ENCODE assay signal across 17 cellular contexts in the genomic region with DNA sequence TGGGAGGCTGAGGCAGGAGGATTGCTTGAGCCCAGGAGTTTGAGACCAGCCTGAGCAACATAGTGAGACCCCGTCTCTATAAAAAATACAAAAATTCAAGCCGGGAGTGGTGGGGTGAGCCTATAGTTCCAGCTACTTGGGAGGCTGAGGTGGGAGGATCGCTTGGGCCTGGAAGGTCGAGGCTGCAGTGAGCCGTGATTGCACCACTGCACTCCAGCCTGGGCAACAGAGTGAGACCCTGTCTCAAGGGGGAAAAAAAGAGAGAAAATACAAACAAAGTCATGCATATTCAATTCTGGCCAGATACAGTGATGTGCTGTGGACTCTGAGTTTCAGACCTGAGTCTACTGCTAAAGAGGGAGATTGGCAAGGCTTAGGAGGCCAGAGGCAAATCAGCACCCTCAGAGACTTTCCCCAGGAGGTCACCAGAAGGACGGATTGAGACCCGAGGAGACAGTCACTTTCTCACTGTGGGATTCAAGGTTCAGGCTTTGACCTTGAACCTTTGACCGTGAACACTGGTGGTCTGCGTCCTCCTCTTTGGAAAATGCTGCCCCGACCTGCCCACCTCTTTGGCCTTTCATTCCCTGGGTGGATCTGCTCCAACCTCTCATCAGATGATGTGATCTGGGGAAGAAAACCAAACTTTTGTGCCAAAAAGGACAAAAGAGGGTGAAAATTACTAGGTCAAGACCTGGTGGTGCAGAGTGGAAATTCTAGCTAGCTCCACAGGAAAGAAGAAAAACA. TPM values are rescaled to one million over a fixed set of nuclear protein-coding genes. Genes with fewer than 3 reads are reported as not detected.
DNase-seq lines count a peak whose midpoint lies in the region; ATAC-seq and TF ChIP-seq lines count a peak whose summit lies in the region.
"Had no signal": no experiment of that assay in that cellular context is flagged by ENCODE, and none has a peak within 500 bp of the region (broad histone marks: within the 10 kb centered on the region; RNA-seq: fewer than 3 reads in every experiment).

No MANE protein-coding gene starts in this region.

- H3K27me3 ChIP-seq in HCT116 (ENCODE audit: insufficient read depth, low read length) (no peaks in the 10 kb centered on the region), right cardiac atrium (ENCODE audit: control insufficient read depth, insufficient read depth) (no peaks in the 10 kb centered on the region), skeletal muscle satellite cell (ENCODE audit: control insufficient read depth, insufficient read depth, low read length) (no peaks in the 10 kb centered on the region)
- H3K27me3 ChIP-seq: BE2C, left lung, neutrophil had no signal

- no peak for TF ChIP-seq RAD21 in HCT116 (IDR thresholded peaks at IDR 0.05; ENCODE audit: low read depth)

- H3K36me3 Mint-ChIP-seq in WTC11 (no peaks in the 10 kb centered on the region), glutamatergic neuron (ENCODE audit: unreplicated experiment) (no peaks in the 10 kb centered on the region)

- TF ChIP-seq CTCF in HCT116 (IDR thresholded peaks at IDR 0.05 in 2 of 3, conservative IDR thresholded peaks at IDR 0.05 in 1 of 3; ENCODE audit: borderline replicate concordance in 1 of 3, insufficient read depth in 1 of 3, low read depth in 2 of 3, low read length in 2 of 3) (no peak), WTC11 (IDR thresholded peaks at IDR 0.05) (no peak), glutamatergic neuron (IDR thresholded peaks at IDR 0.05; ENCODE audit: partially characterized antibody, unreplicated experiment) (no peak), mucosa of descending colon (IDR thresholded peaks at IDR 0.05) (no peak)

- POLR2A ChIA-PET in HCT116 (lab: Charles Lee) (no interaction called here), WTC11 (lab: Charles Lee) (no interaction called here)

- TF ChIP-seq POLR2A in HCT116 (IDR thresholded peaks at IDR 0.05; ENCODE audit: borderline replicate concordance, extremely low read depth, insufficient read depth, insufficient read length): no peak

- H3K9me2 ChIP-seq in HCT116 (ENCODE audit: insufficient read depth): no peaks in the 10 kb centered on the region

- CTCF ChIA-PET in HCT116 (lab: Charles Lee) (no interaction called here), WTC11 (lab: Charles Lee) (no interaction called here)

- ATAC-seq in HCT116: no peak
- ATAC-seq in WTC11: no peak
- no peak for ATAC-seq in right cardiac atrium
- ATAC-seq in mucosa of descending colon: no peak
- ATAC-seq: activated CD4-positive, alpha-beta T cell treated with anti-CD3 and anti-CD28 coated beads for 36 hours; left lung; T-helper 17 cell had no signal

- no peaks in the 10 kb centered on the region for H3K27me3 Mint-ChIP-seq in WTC11 (ENCODE audit: low read depth)
- H3K27me3 Mint-ChIP-seq in glutamatergic neuron (ENCODE audit: unreplicated experiment): no peaks in the 10 kb centered on the region
- H3K27me3 Mint-ChIP-seq: activated CD4-positive, alpha-beta T cell treated with anti-CD3 and anti-CD28 coated beads for 36 hours had no signal

- no peak overlapping the region for H3K4me3 ChIP-seq in HCT116 (replicated peaks in 1 of 2; ENCODE audit: low read depth in 1 of 2, low read length in 2 of 2)
- no peak overlapping the region for H3K4me3 ChIP-seq in right cardiac atrium (ENCODE audit: low read length)
- H3K4me3 ChIP-seq in skeletal muscle satellite cell (ENCODE audit: low read length): no peak overlapping the region
- H3K4me3 ChIP-seq in mucosa of descending colon: no peak overlapping the region
- H3K4me3 ChIP-seq: left lung, skin epidermis had no signal

- no peaks in the 10 kb centered on the region for H4K20me1 ChIP-seq in HCT116 (ENCODE audit: insufficient read depth)

- H3K9ac ChIP-seq in HCT116 (ENCODE audit: low read length) (no peak overlapping the region), skeletal muscle satellite cell (ENCODE audit: low read depth, low read length) (no peak overlapping the region)

- H3K4me1 Mint-ChIP-seq in WTC11 (peaks cover 5% of the 10 kb centered on the region), glutamatergic neuron (ENCODE audit: low read depth, unreplicated experiment) (peaks cover 5% of the 10 kb centered on the region)

- WGBS in right cardiac atrium: 83% methylated on average over 10 of the region's 10 CpGs

- DNase-seq in HCT116 (ENCODE audit: low read depth, low spot score) (no peak), WTC11 (ENCODE audit: low spot score) (peak; percentile 3), right cardiac atrium (no peak), AML-193 (lab: John Stamatoyannopoulos, UW) (no peak), NCI-H2227 (lab: John Stamatoyannopoulos, UW; ENCODE audit: unreplicated experiment) (no peak), glutamatergic neuron (no peak), mucosa of descending colon (no peak)
- DNase-seq: activated CD4-positive, alpha-beta T cell treated with anti-CD3 and anti-CD28 coated beads for 36 hours; BE2C; erythroblast; NCI-H1930; NCI-H524 treated with DMSO at 0.1 percent for 48 hours; T-helper 17 cell had no signal

- H2AFZ ChIP-seq in HCT116 (ENCODE audit: low read depth, low read length, poor library complexity, severe bottlenecking): no peak overlapping the region

- H3K4me1 ChIP-seq in HCT116 (ENCODE audit: control insufficient read depth in 1 of 2, insufficient read depth in 2 of 2, low read length in 2 of 2): peaks cover 17 to 19% of the 10 kb centered on the region in 2 experiments
- H3K4me1 ChIP-seq in right cardiac atrium (ENCODE audit: control insufficient read depth, insufficient read depth, low read length): peaks cover 11% of the 10 kb centered on the region
- peaks cover 19% of the 10 kb centered on the region for H3K4me1 ChIP-seq in skeletal muscle satellite cell (ENCODE audit: control insufficient read depth, insufficient read depth, low read length)
- no peaks in the 10 kb centered on the region for H3K4me1 ChIP-seq in mucosa of descending colon (ENCODE audit: low read depth)

- H3K4me3 Mint-ChIP-seq in WTC11 (no peak overlapping the region), glutamatergic neuron (ENCODE audit: unreplicated experiment) (no peak overlapping the region)
- H3K4me3 Mint-ChIP-seq: activated CD4-positive, alpha-beta T cell treated with anti-CD3 and anti-CD28 coated beads for 36 hours; T-helper 17 cell had no signal

- H3K9me3 Mint-ChIP-seq in WTC11 (no peaks in the 10 kb centered on the region), glutamatergic neuron (ENCODE audit: unreplicated experiment) (peaks cover 1% of the 10 kb centered on the region)

- RAD21 ChIA-PET in HCT116 (lab: Charles Lee; ENCODE audit: low non-redundant PET in 1 of 2, low total read pairs in 2 of 2, uncharacterized antibody in 2 of 2, unreplicated experiment in 2 of 2): no interaction called here

- H3K27ac Mint-ChIP-seq in WTC11 (no peak overlapping the region), glutamatergic neuron (ENCODE audit: unreplicated experiment) (no peak overlapping the region)
- H3K27ac Mint-ChIP-seq: activated CD4-positive, alpha-beta T cell treated with anti-CD3 and anti-CD28 coated beads for 36 hours; T-helper 17 cell had no signal

- intact Hi-C loops in HCT116 (cut with micrococcal nuclease) (no loop called here), right cardiac atrium (cut with DNase I) (no loop called here), mucosa of descending colon (cut with DNase I, micrococcal nuclease) (no loop called here)

- BruUV-seq in HCT116 (replicated peaks; lab: Mats Ljungman, UMichigan): no TSS peak

- H3K36me3 ChIP-seq in HCT116 (ENCODE audit: control insufficient read depth in 1 of 2, insufficient read depth in 2 of 2, low read length in 2 of 2) (no peaks in the 10 kb centered on the region), skeletal muscle satellite cell (ENCODE audit: insufficient read depth, low read length) (peaks cover 11% of the 10 kb centered on the region), mucosa of descending colon (ENCODE audit: low read depth) (no peaks in the 10 kb centered on the region)
- H3K36me3 ChIP-seq: BE2C, neutrophil had no signal

- H3K79me2 ChIP-seq in HCT116 (ENCODE audit: insufficient read depth, low read length): no peaks in the 10 kb centered on the region

- H3K9me3 ChIP-seq in HCT116 (ENCODE audit: control insufficient read depth in 1 of 2, insufficient read depth in 1 of 2, low read depth in 1 of 2, low read length in 2 of 2): no peaks in the 10 kb centered on the region
- H3K9me3 ChIP-seq in right cardiac atrium (ENCODE audit: control insufficient read depth, low read length): no peaks in the 10 kb centered on the region
- H3K9me3 ChIP-seq in skeletal muscle satellite cell (replicated peaks; ENCODE audit: low read length): no peaks in the 10 kb centered on the region
- no peaks in the 10 kb centered on the region for H3K9me3 ChIP-seq in mucosa of descending colon
- H3K9me3 ChIP-seq: BE2C, left lung, neutrophil had no signal

- H3K4me2 ChIP-seq in HCT116 (ENCODE audit: low read length) (peak overlapping the region; percentile 27), skeletal muscle satellite cell (ENCODE audit: low read length) (peak overlapping the region; percentile 62)

- peak overlapping the region; percentile 3; the same call in 1 of the 2 replicates for H3K27ac ChIP-seq in HCT116 (ENCODE audit: low read depth, low read length)
- H3K27ac ChIP-seq in right cardiac atrium (ENCODE audit: low read length): peak overlapping the region; percentile 87
- H3K27ac ChIP-seq: neutrophil had no signal

TF ChIP-seq in HCT116, 20 proteins besides CTCF, POLR2A, EP300 and RAD21 (continues in another document):
- TF ChIP-seq CBX3 (IDR thresholded peaks at IDR 0.05; ENCODE audit: low read depth) (no peak), EZH2phosphoT487 (IDR thresholded peaks at IDR 0.05; ENCODE audit: borderline replicate concordance) (no peak), ZFX (IDR thresholded peaks at IDR 0.05) (no peak), EGR1 (IDR thresholded peaks at IDR 0.05; ENCODE audit: low read depth) (no peak)

TF ChIP-seq in WTC11, 78 proteins besides CTCF, POLR2A, EP300 and RAD21:
- TF ChIP-seq RELA (CRISPR knock-in tag; IDR thresholded peaks at IDR 0.05; ENCODE audit: borderline replicate concordance): no peak
- TF ChIP-seq ZNF121 (CRISPR knock-in tag; IDR thresholded peaks at IDR 0.05): 0 out of 2 replicates have a peak, but pooled peaks have one; percentile 19

RNA-seq across cellular contexts. Expression of a gene that starts 31.2 kb away (rescaled TPM):
- total RNA-seq in HCT116 (2021; ENCODE audit: unreplicated experiment) (6.1 TPM), WTC11 (2021) (1.5 to 2.1 TPM (median 1.8 TPM) in 3 replicates), right cardiac atrium (1,000 to 10,000 TPM in 3 of 4 donors, 100 to 1,000 TPM in 1; 963 to 1,731 (median 1,257) TPM), glutamatergic neuron (ENCODE audit: unreplicated experiment) (not detected), mucosa of descending colon (10 to 100 TPM; 14.9 to 62.2 (median 33.3) TPM)
- 8.2 and 9.5 TPM in 2 replicates for polyA plus RNA-seq in HCT116 (2012)
- 447 TPM for polyA plus RNA-seq in right cardiac atrium
- total RNA-seq in skeletal muscle satellite cell (2012; rRNA removed): 1.8 and 4.2 TPM in 2 replicates

Comparison
In these comparisons a context has a peak if more than half of its experiments do, and no peak if none do; other contexts are left out.
1. RNA of a gene that starts 31.2 kb away (total RNA-seq): 963 to 1,731 TPM in right cardiac atrium; 14.9 to 62.2 TPM in mucosa of descending colon, 6.1 TPM in HCT116 (single experiment), 1.5 to 2.1 TPM in WTC11 and not detected in glutamatergic neuron (single experiment); every median in the first group is over 10 times any median in the second.